ENCODE assay signal across 14 cellular contexts in the genomic region with DNA sequence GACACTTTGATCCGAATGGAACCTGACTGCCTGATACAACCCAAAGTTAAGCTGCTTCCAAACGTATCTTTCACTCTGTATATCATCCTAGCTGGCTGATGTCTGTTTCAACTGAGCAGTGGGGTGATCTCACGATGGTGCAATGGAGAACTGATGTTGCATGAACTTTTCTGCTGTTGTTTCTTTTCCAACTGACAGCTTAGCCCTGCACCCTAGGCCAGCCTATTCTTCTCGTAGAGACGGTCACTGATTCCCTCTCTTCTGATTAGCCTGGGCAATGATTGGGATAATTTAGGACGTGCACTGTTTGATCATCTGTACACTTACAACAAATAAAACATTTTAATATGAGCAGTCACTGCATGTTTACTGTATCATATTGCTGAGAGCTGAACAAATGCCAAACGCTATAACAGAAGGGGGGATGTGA.
A peak's percentile ranks its signal among the peaks of the same experiment; 100 is the strongest.
DNase-seq lines count a peak whose midpoint lies in the region; ATAC-seq and TF ChIP-seq lines count a peak whose summit lies in the region.
"Had no signal": no experiment of that assay in that cellular context is flagged by ENCODE, and none has a peak within 500 bp of the region (broad histone marks: within the 10 kb centered on the region; RNA-seq: fewer than 3 reads in every experiment).

No MANE protein-coding gene starts in this region.

- DNase-seq in AML-193 (lab: John Stamatoyannopoulos, UW): peak; percentile 11 to 13
- peak; percentile 6 for DNase-seq in NCI-H1092 treated with DMSO at 0.1 percent for 48 hours (lab: John Stamatoyannopoulos, UW)
- DNase-seq in left lung: no peak
- no peak for DNase-seq in amniotic stem cell (lab: John Stamatoyannopoulos, UW)
- no peak for DNase-seq in prostate gland (ENCODE audit: low spot score)
- no peak for DNase-seq in BE2C
- DNase-seq: effector CD4-positive, alpha-beta T cell; GF-D8; HCEC 1CT; NCI-H1436; NCI-H526 treated with DMSO at 0.1 percent for 48 hours had no signal

- H3K4me1 ChIP-seq in left lung (peaks cover 0 to 12% of the 10 kb centered on the region in 2 donors), prostate gland (replicated peaks) (no peaks in the 10 kb centered on the region), BE2C (no peaks in the 10 kb centered on the region)

- H3K4me3 ChIP-seq in left lung (no peak overlapping the region), prostate gland (no peak overlapping the region), BE2C (ENCODE audit: low read depth, low read length) (no peak overlapping the region)

- H3K27me3 ChIP-seq in left lung (peaks cover 0 to 11% of the 10 kb centered on the region in 2 donors), prostate gland (replicated peaks; ENCODE audit: insufficient read depth) (no peaks in the 10 kb centered on the region), BE2C (no peaks in the 10 kb centered on the region)

- peak; percentile 26 for ATAC-seq in left lung
- no peak for ATAC-seq in GM21360 (IDR thresholded peaks at IDR 0.05; ENCODE audit: unreplicated experiment)
- ATAC-seq: left lobe of liver had no signal

- intact Hi-C loops in left lung (cut with DNase I): no loop called here
- intact Hi-C loops in prostate gland (cut with DNase I): no loop called here

- H3K27ac ChIP-seq in VCaP (peak overlapping the region; percentile 89), left lung (peak overlapping the region in 1 of 2 donors; percentile 58), prostate gland (no peak overlapping the region)

- no peak for TF ChIP-seq POLR2A in prostate gland (IDR thresholded peaks at IDR 0.05)

- H3K9me3 ChIP-seq in left lung: no peaks in the 10 kb centered on the region
- no peaks in the 10 kb centered on the region for H3K9me3 ChIP-seq in prostate gland
- H3K9me3 ChIP-seq in BE2C: no peaks in the 10 kb centered on the region

- H3K36me3 ChIP-seq in left lung (no peaks in the 10 kb centered on the region), prostate gland (no peaks in the 10 kb centered on the region), BE2C (no peaks in the 10 kb centered on the region)

- TF ChIP-seq CTCF in VCaP (conservative IDR thresholded peaks at IDR 0.05): no peak
- no peak for TF ChIP-seq CTCF in left lung (IDR thresholded peaks at IDR 0.05)
- no peak for TF ChIP-seq CTCF in prostate gland (IDR thresholded peaks at IDR 0.05)
- no peak for TF ChIP-seq CTCF in BE2C (IDR thresholded peaks at IDR 0.05; ENCODE audit: low read depth, low read length)

- WGBS in prostate gland: 18% methylated on average over 7 of the region's 7 CpGs

Comparison
In these comparisons a context has a peak if more than half of its experiments do, and no peak if none do; other contexts are left out.
1. DNase-seq: peak in AML-193 (2 of 2) and NCI-H1092 treated with DMSO at 0.1 percent for 48 hours (single experiment); none in left lung (0 of 2), amniotic stem cell (single experiment), prostate gland (single experiment) and BE2C (single experiment).